8 cellular contexts compared by ENCODE assay signal in the genomic region with DNA sequence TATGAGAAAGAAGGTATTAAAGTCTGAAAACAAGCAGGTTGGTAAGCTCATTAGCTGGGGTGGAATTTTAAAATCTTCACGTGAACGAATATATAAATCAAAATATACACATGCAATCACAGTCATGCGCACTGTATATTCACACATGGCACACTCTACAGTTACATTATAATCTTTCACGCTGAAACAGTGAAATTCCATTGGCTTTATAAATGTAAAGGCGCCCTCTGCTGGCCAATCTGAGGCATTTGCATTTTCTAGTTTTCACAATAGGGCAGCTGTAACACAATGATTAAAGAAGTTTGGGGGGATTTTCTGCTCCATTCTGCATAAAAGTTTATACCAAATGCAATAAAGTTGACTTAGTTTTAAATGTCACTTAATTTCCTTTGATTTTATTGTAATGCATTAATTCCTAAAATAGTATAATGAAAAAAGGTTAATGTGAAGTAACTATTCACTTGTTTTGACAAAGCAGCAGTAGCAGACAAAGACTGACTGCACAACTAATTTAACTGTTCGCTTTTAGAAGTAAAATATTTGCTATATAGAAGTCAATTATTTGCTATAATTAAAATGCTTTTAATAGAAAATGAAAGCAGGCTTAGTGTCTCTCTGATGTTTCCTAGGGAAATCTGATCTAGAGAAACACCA. TPM values are rescaled to one million over a fixed set of nuclear protein-coding genes. Genes with fewer than 3 reads are reported as not detected.
A peak's percentile ranks its signal among the peaks of the same experiment; 100 is the strongest.
DNase-seq lines count a peak whose midpoint lies in the region; ATAC-seq and TF ChIP-seq lines count a peak whose summit lies in the region.

No MANE protein-coding gene starts in this region.

- H3K4me1 Mint-ChIP-seq in CD8-positive, alpha-beta memory T cell, result peaks cover 1 to 7% (median 6%) of the 10 kb centered on the region in 3 donors

- POLR2A ChIA-PET in CD8-positive, alpha-beta memory T cell (lab: Charles Lee), result no interaction called here

- H3K9me3 Mint-ChIP-seq in CD8-positive, alpha-beta memory T cell, result no peaks in the 10 kb centered on the region

- H3K4me1 ChIP-seq in CD8-positive, alpha-beta memory T cell (ENCODE audit: insufficient read depth, low read length), result no peaks in the 10 kb centered on the region
- H3K4me1 ChIP-seq in NT2/D1 (ENCODE audit: insufficient read depth, insufficient read length) (no peaks in the 10 kb centered on the region), ovary (ENCODE audit: insufficient read depth) (no peaks in the 10 kb centered on the region), aorta (ENCODE audit: control insufficient read depth in 1 of 2, insufficient read depth in 2 of 2, low read length in 2 of 2) (no peaks in the 10 kb centered on the region)

- CTCF ChIA-PET in CD8-positive, alpha-beta memory T cell (lab: Charles Lee), result interaction anchor here (0.6 to 2.5 kb wide), 7 partner anchors 10 to 81 kb away, joined by 3 to 17 read pairs (median 5); no protein-coding TSS in a partner anchor

- H3K36me3 ChIP-seq in CD8-positive, alpha-beta memory T cell (ENCODE audit: insufficient read depth, low read length), result peaks cover 5% of the 10 kb centered on the region
- H3K36me3 ChIP-seq in NT2/D1 (ENCODE audit: insufficient read depth, insufficient read length, low read length), result no peaks in the 10 kb centered on the region
- no peaks in the 10 kb centered on the region for H3K36me3 ChIP-seq in ovary
- H3K36me3 ChIP-seq in aorta (ENCODE audit: control insufficient read depth in 1 of 2, insufficient read depth in 2 of 2, low read length in 1 of 2), result no peaks in the 10 kb centered on the region

- peak overlapping the region in 1 of 8 donors; percentile 66 for H3K27ac Mint-ChIP-seq in CD8-positive, alpha-beta memory T cell

- peak; percentile 52 to 69 (median 66) for TF ChIP-seq CTCF in ovary (IDR thresholded peaks at IDR 0.05)

- no peak for TF ChIP-seq EP300 in ovary (IDR thresholded peaks at IDR 0.05)

- H3K4me3 Mint-ChIP-seq in CD8-positive, alpha-beta memory T cell, result no peak overlapping the region

- peak; percentile 77 for ATAC-seq in GM19452 (IDR thresholded peaks at IDR 0.05; ENCODE audit: unreplicated experiment)
- ATAC-seq in HG03565 (IDR thresholded peaks at IDR 0.05; ENCODE audit: unreplicated experiment), result peak; percentile 66
- peak; percentile 79 for ATAC-seq in aorta (ENCODE audit: low FRiP score)

- no peaks in the 10 kb centered on the region for H3K27me3 ChIP-seq in CD8-positive, alpha-beta memory T cell (ENCODE audit: insufficient read depth, low read length, poor library complexity, severe bottlenecking)
- H3K27me3 ChIP-seq in NT2/D1 (ENCODE audit: insufficient read depth, insufficient read length) (no peaks in the 10 kb centered on the region), ovary (no peaks in the 10 kb centered on the region), aorta (ENCODE audit: control insufficient read depth in 1 of 2, insufficient read depth in 2 of 2, low read length in 1 of 2) (no peaks in the 10 kb centered on the region)

- peaks cover 0 to 19% (median 5%) of the 10 kb centered on the region in 3 donors for H3K36me3 Mint-ChIP-seq in CD8-positive, alpha-beta memory T cell

- 9 to 14% (median 10%) methylated on average over 6 of the region's 6 CpGs for WGBS in ovary, 3 donors
- 7 to 8% methylated on average over 6 of the region's 6 CpGs for WGBS in aorta, 2 donors

- peak; percentile 35 to 64 (median 41) for DNase-seq in CD8-positive, alpha-beta memory T cell
- DNase-seq in NT2/D1 (ENCODE audit: low read depth, low spot score) (peak; percentile 28), activated T-cell treated with anti-CD3 and anti-CD28 coated beads for 48 hours (ENCODE audit: low read depth) (peak; percentile 12), fibroblast of peridontal ligament (ENCODE audit: extremely low read depth) (peak; percentile 85), ovary (peak in 3 of 5 donors; percentile 35 to 53 (median 39)), aorta (peak; percentile 51 to 65)

- no peak for TF ChIP-seq POLR2A in ovary (IDR thresholded peaks at IDR 0.05)

- H3K4me3 ChIP-seq in CD8-positive, alpha-beta memory T cell (ENCODE audit: low read length), result no peak overlapping the region
- H3K4me3 ChIP-seq in NT2/D1 (ENCODE audit: insufficient read length, low read depth) (no peak overlapping the region), ovary (no peak overlapping the region), aorta (ENCODE audit: low read length in 2 of 2) (no peak overlapping the region)

- no peak overlapping the region for H3K9ac ChIP-seq in NT2/D1 (ENCODE audit: insufficient read length, low read depth)

- no peaks in the 10 kb centered on the region for H3K9me3 ChIP-seq in CD8-positive, alpha-beta memory T cell (ENCODE audit: low read length)
- H3K9me3 ChIP-seq in NT2/D1 (ENCODE audit: insufficient read depth, low read length) (no peaks in the 10 kb centered on the region), ovary (no peaks in the 10 kb centered on the region), aorta (ENCODE audit: control insufficient read depth, low read length) (no peaks in the 10 kb centered on the region)

- no peak overlapping the region for H3K27ac ChIP-seq in CD8-positive, alpha-beta memory T cell (ENCODE audit: low read depth, low read length)
- H3K27ac ChIP-seq in ovary (no peak overlapping the region), aorta (ENCODE audit: low read depth in 1 of 2, low read length in 2 of 2) (no peak overlapping the region)

- intact Hi-C loops in ovary (cut with DNase I) (loop anchor here in 1 of 4 donors (2.0 kb wide), 1 partner anchor 80 kb away; no protein-coding TSS in a partner anchor), aorta (cut with DNase I) (no loop called here)

- H3K27me3 Mint-ChIP-seq in CD8-positive, alpha-beta memory T cell, result no peaks in the 10 kb centered on the region

RNA-seq across cellular contexts. Expression of a gene that starts 17.2 kb away (rescaled TPM):
- total RNA-seq in CD8-positive, alpha-beta memory T cell, result 10 to 100 TPM; 16.8 to 17.9 TPM
- 19.7 TPM for polyA plus RNA-seq in CD8-positive, alpha-beta memory T cell
- 10 to 100 TPM; 12.4 to 16.9 (median 14.4) TPM for total RNA-seq in ovary
- polyA plus RNA-seq in ovary, result 10 to 100 TPM in 1 of 2 donors, 1 to 10 TPM in 1; 7.6 to 19.7 TPM
- total RNA-seq in aorta, result 10 to 100 TPM; 16.3 to 22.1 TPM
- 1 to 10 TPM; 6.5 to 9.0 TPM for polyA plus RNA-seq in aorta

RNA-seq across cellular contexts. Expression of a gene that starts 42.7 kb away (rescaled TPM):
- 10 to 100 TPM; 15.2 to 15.8 TPM for total RNA-seq in CD8-positive, alpha-beta memory T cell
- polyA plus RNA-seq in CD8-positive, alpha-beta memory T cell, result 14.0 TPM
- total RNA-seq in ovary (10 to 100 TPM in 6 of 7 donors, 1 to 10 TPM in 1; 7.2 to 23.3 (median 12.5) TPM), aorta (10 to 100 TPM; 32.5 to 35.2 TPM)
- polyA plus RNA-seq in ovary (10 to 100 TPM in 1 of 2 donors, 1 to 10 TPM in 1; 8.8 to 12.5 TPM), aorta (10 to 100 TPM; 16.3 to 18.5 TPM)

RNA-seq across cellular contexts. Expression of a gene that starts 58.0 kb away (rescaled TPM):
- not detected for total RNA-seq in CD8-positive, alpha-beta memory T cell
- polyA plus RNA-seq in CD8-positive, alpha-beta memory T cell, result not detected
- 1 to 10 TPM in 6 of 7 donors, under 1 TPM in 1; 0.76 to 6.7 (median 2.3) TPM for total RNA-seq in ovary
- polyA plus RNA-seq in ovary, result 10 to 100 TPM in 1 of 2 donors, 1 to 10 TPM in 1; 1.6 to 11.6 TPM
- total RNA-seq in aorta, result 10 to 100 TPM; 28.6 to 65.8 TPM
- 10 to 100 TPM; 19.2 to 23.5 TPM for polyA plus RNA-seq in aorta

Comparison
In these comparisons a context has a peak if more than half of its experiments do, and no peak if none do; other contexts are left out.
1. DNase-seq: peak in every context shown above with its lines; median percentile 85 in fibroblast of peridontal ligament; 58 in aorta; 41 in CD8-positive, alpha-beta memory T cell; 39 in ovary; 28 in NT2/D1; 12 in activated T-cell treated with anti-CD3 and anti-CD28 coated beads for 48 hours.